26 cellular contexts compared by ENCODE assay signal in genomic region chr9:90822866-90823265, GRCh38. TPM values are rescaled to one million over a fixed set of nuclear protein-coding genes. Genes with fewer than 3 reads are reported as not detected.
DNase-seq lines count a peak whose midpoint lies in the region; ATAC-seq, FAIRE-seq and TF ChIP-seq lines count a peak whose summit lies in the region.
"Had no signal": no experiment of that assay in that cellular context is flagged by ENCODE, and none has a peak within 500 bp of the region (broad histone marks: within the 10 kb centered on the region; RNA-seq: fewer than 3 reads in every experiment).

No MANE protein-coding gene starts in this region.

- H3K9me3 Mint-ChIP-seq in CD14-positive monocyte = peaks cover 8 to 15% (median 10%) of the 10 kb centered on the region in 7 donors

- no peak overlapping the region for H3K4ac ChIP-seq in H1 (replicated peaks; ENCODE audit: insufficient read length, low read depth, low read length)

- no peak overlapping the region for H3K23ac ChIP-seq in H1 (ENCODE audit: insufficient read length)

- H4K8ac ChIP-seq in H1 (ENCODE audit: extremely low read depth, insufficient read depth, low read length) = no peak overlapping the region

- H3K27ac Mint-ChIP-seq in CD14-positive monocyte = peak overlapping the region in 4 of 7 donors; percentile 31 to 81 (median 66)
- H3K27ac Mint-ChIP-seq: HFFc6 had no signal

- no peak for TF ChIP-seq POLR2A in H1 (IDR thresholded peaks at IDR 0.05; ENCODE audit: control extremely low read depth in 1 of 2, low read depth in 2 of 2, low read length in 2 of 2)
- no peak for TF ChIP-seq POLR2A in H54 (IDR thresholded peaks at IDR 0.05; ENCODE audit: low read depth, low read length)

- H2BK15ac ChIP-seq in H1 (ENCODE audit: low read length) = no peak overlapping the region

- H2BK12ac ChIP-seq in H1 (ENCODE audit: low read depth, low read length) = no peak overlapping the region

- no peak for TF ChIP-seq EP300 in H1 (IDR thresholded peaks at IDR 0.05; ENCODE audit: borderline replicate concordance in 1 of 2, low read depth in 2 of 2, low read length in 2 of 2)

- no peak overlapping the region for H4K91ac ChIP-seq in H1 (replicated peaks; ENCODE audit: insufficient read length, low read length)

- no peaks in the 10 kb centered on the region for H3K79me2 ChIP-seq in H1 (ENCODE audit: control insufficient read depth in 1 of 2, insufficient read depth in 2 of 2, low read length in 2 of 2)

- 93% methylated on average over 2 of the region's 2 CpGs; no CpG with 5 or more reads in 1 of the 2 experiments for WGBS in H1 (ENCODE audit: extremely low coverage in 1 of 2, insufficient coverage in 1 of 2, insufficient read length in 1 of 2, insufficient replicate concordance in 2 of 2, low coverage in 1 of 2, low lambda C conversion rate in 2 of 2, missing lambda C conversion rate in 1 of 2), 2 experiments

- no peak overlapping the region for H3K9ac ChIP-seq in HUES48 (ENCODE audit: low read depth, low read length)
- no peak overlapping the region for H3K9ac ChIP-seq in H1 (replicated peaks in 1 of 4; ENCODE audit: extremely low read depth in 1 of 4, low read depth in 3 of 4, low read length in 3 of 4)

- H3K27me3 Mint-ChIP-seq in CD14-positive monocyte (ENCODE audit: low read depth in 3 of 3) = peaks cover 0 to 1% (median 0%) of the 10 kb centered on the region in 3 donors
- H3K27me3 Mint-ChIP-seq: IgD-negative memory B cell had no signal

- H3K4me1 ChIP-seq in HUES48 (ENCODE audit: control insufficient read depth, insufficient read depth, low read length) (0 out of 2 replicates have a peak, but pooled peaks cover 3% of the 10 kb centered on the region), H1 (replicated peaks in 1 of 4; ENCODE audit: control insufficient read depth in 3 of 4, insufficient read depth in 4 of 4, low read length in 3 of 4) (no peaks in the 10 kb centered on the region; a peak in 1 of 7 replicates), neutrophil (ENCODE audit: control insufficient read depth in 1 of 2, insufficient read depth in 1 of 2, low read depth in 1 of 2, low read length in 1 of 2) (peaks cover 27 to 46% of the 10 kb centered on the region in 2 experiments)

- H3K27me3 ChIP-seq in HUES48 (ENCODE audit: control insufficient read depth, insufficient read depth, low read length) (peaks cover 4% of the 10 kb centered on the region; the same call in 1 of the 2 replicates), H1 (replicated peaks in 1 of 4; ENCODE audit: control insufficient read depth in 3 of 4, extremely low read depth in 1 of 4, insufficient read depth in 3 of 4, low read length in 3 of 4) (no peaks in the 10 kb centered on the region), neutrophil (no peaks in the 10 kb centered on the region)

- H3K18ac ChIP-seq in H1 (ENCODE audit: extremely low read depth, low read length) = no peak overlapping the region

- peaks cover 64% of the 10 kb centered on the region for H3K4me1 Mint-ChIP-seq in CD14-positive monocyte

- H3K4me3 Mint-ChIP-seq in CD14-positive monocyte = no peak overlapping the region
- H3K4me3 Mint-ChIP-seq: HFFc6 had no signal

- FAIRE-seq in H1 (lab: Jason Lieb, UNC) = peak; percentile 42
- FAIRE-seq in H54 (lab: Jason Lieb, UNC) = no peak
- FAIRE-seq: D721Med, HTR-8/SVneo had no signal

- DNase-seq in CD14-positive monocyte (ENCODE audit: low spot score) = no peak
- DNase-seq in H1 (ENCODE audit: low read depth in 1 of 2, low spot score in 2 of 2) = no peak
- DNase-seq in Kasumi-1 (lab: John Stamatoyannopoulos, UW) = no peak
- DNase-seq in H54 (ENCODE audit: insufficient read length, low spot score) = no peak
- no peak for DNase-seq in T-helper 2 cell
- DNase-seq: AML-193, EL, H7, HFFc6, NCI-H1048, NCI-H1417 treated with DMSO at 0.1 percent for 48 hours, NCI-H187, NCI-H2107, NCI-H446 treated with DMSO at 0.1 percent for 48 hours, NCI-H526 treated with DMSO at 0.1 percent for 48 hours, PC-3, Right ventricle myocardium superior had no signal

- no peak overlapping the region for H2BK120ac ChIP-seq in H1 (replicated peaks; ENCODE audit: low read depth, low read length)

- no peaks in the 10 kb centered on the region for H3K79me1 ChIP-seq in H1 (ENCODE audit: low read depth, low read length)

- no peak overlapping the region for H3K14ac ChIP-seq in H1 (ENCODE audit: insufficient read length)

- CTCF ChIA-PET in H1 (lab: Charles Lee; ENCODE audit: partially characterized antibody) = interaction anchor here (0.6 kb wide), 1 partner anchor 710 kb away, joined by 3 read pairs; no protein-coding TSS in a partner anchor

- intact Hi-C loops in CD14-positive monocyte (cut with micrococcal nuclease) = loop anchor here in 1 of 2 donors (10.0 kb wide), 1 partner anchor 48 kb away; no protein-coding TSS in a partner anchor

- POLR2A ChIA-PET in H1 (lab: Charles Lee; ENCODE audit: partially characterized antibody) = no interaction called here

- H4K5ac ChIP-seq in H1 (ENCODE audit: insufficient read length, low read depth, low read length) = no peak overlapping the region

- TF ChIP-seq CTCF in CD14-positive monocyte (IDR thresholded peaks at IDR 0.05) (no peak), H1 (IDR thresholded peaks at IDR 0.05; ENCODE audit: control extremely low read depth in 1 of 3, insufficient read depth in 1 of 3, low read depth in 1 of 3, low read length in 3 of 3) (no peak), neutrophil (IDR thresholded peaks at IDR 0.05) (no peak)

- H2AK5ac ChIP-seq in H1 (ENCODE audit: low read depth, low read length) = no peak overlapping the region

- no peak overlapping the region for H2AFZ ChIP-seq in H1 (ENCODE audit: low read length)

- no peak overlapping the region for H3K4me2 ChIP-seq in H1 (ENCODE audit: insufficient read depth in 1 of 2, low read depth in 2 of 2, low read length in 2 of 2)

- no peak for ATAC-seq in GM21529 (IDR thresholded peaks at IDR 0.05; ENCODE audit: unreplicated experiment)
- ATAC-seq: PC-3 had no signal

- H3K36me3 Mint-ChIP-seq in CD14-positive monocyte = peaks cover 67 to 68% of the 10 kb centered on the region in 2 donors

- H3K4me3 ChIP-seq in HUES48 (ENCODE audit: low read depth, low read length) = no peak overlapping the region
- H3K4me3 ChIP-seq in H1 (ENCODE audit: extremely low read depth in 1 of 4, insufficient read depth in 2 of 4, low read depth in 3 of 4, low read length in 4 of 4) = no peak overlapping the region
- no peak overlapping the region for H3K4me3 ChIP-seq in neutrophil (ENCODE audit: low read depth in 1 of 2, low read length in 1 of 2)

- H2BK5ac ChIP-seq in H1 (ENCODE audit: low read depth, low read length) = no peak overlapping the region

- H3K56ac ChIP-seq in H1 (replicated peaks; ENCODE audit: insufficient read length, low read depth, low read length) = no peak overlapping the region

- no peaks in the 10 kb centered on the region for H3K36me3 ChIP-seq in HUES48 (ENCODE audit: control insufficient read depth, insufficient read depth, low read length)
- no peaks in the 10 kb centered on the region for H3K36me3 ChIP-seq in H1 (ENCODE audit: control insufficient read depth in 2 of 4, insufficient read depth in 4 of 4, low read length in 3 of 4)
- H3K36me3 ChIP-seq in neutrophil = peaks cover 11% of the 10 kb centered on the region

- no peak for TF ChIP-seq RAD21 in H1 (IDR thresholded peaks at IDR 0.05 in 1 of 2, conservative IDR thresholded peaks at IDR 0.05 in 1 of 2; ENCODE audit: low read depth in 2 of 2, low read length in 2 of 2)

- H4K20me1 ChIP-seq in H1 (replicated peaks in 1 of 2; ENCODE audit: control insufficient read depth in 1 of 2, insufficient read depth in 2 of 2, low read length in 2 of 2) = no peaks in the 10 kb centered on the region

- peaks cover 25% of the 10 kb centered on the region for H3K9me3 ChIP-seq in HUES48 (ENCODE audit: control insufficient read depth, insufficient read depth, low read length)
- peaks cover 7 to 21% of the 10 kb centered on the region in 2 experiments for H3K9me3 ChIP-seq in H1 (ENCODE audit: insufficient read depth in 2 of 2, low read depth in 1 of 2, low read length in 1 of 2)
- no peaks in the 10 kb centered on the region for H3K9me3 ChIP-seq in neutrophil

- H3K27ac ChIP-seq in HUES48 (ENCODE audit: low read depth, low read length) (peak overlapping the region; percentile 80), H1 (ENCODE audit: low read depth, low read length) (no peak overlapping the region), neutrophil (peak overlapping the region; percentile 43)

- H2BK20ac ChIP-seq in H1 (ENCODE audit: low read length) = no peak overlapping the region

- no peaks in the 10 kb centered on the region for H3K23me2 ChIP-seq in H1 (ENCODE audit: low read depth, low read length)

TF ChIP-seq in H1, 55 proteins besides CTCF, POLR2A, EP300 and RAD21:
- TF ChIP-seq TEAD4 (IDR thresholded peaks at IDR 0.05; ENCODE audit: low read depth, low read length) (peak; percentile 57; the same call in 1 of the 2 replicates), EGR1 (IDR thresholded peaks at IDR 0.05; ENCODE audit: borderline replicate concordance, low read depth, low read length) (no peak)

RNA-seq across cellular contexts. Expression of gene SYK, which starts 21.2 kb away (rescaled TPM):
- polyA plus RNA-seq in CD14-positive monocyte = 100 to 1,000 TPM; 177 to 186 TPM
- 4.4 and 5.6 TPM in 2 replicates for total RNA-seq in H1 (2021; fragmentation: NEBNext Ultra II Directional; extraction: Animal tissue kit (Norgen Biotek cat#: 25700))
- 1.5 and 1.9 TPM in 2 replicates for polyA plus RNA-seq in H1 (2011; rRNA removed)
- polyA plus RNA-seq in H1 (2011; cell fraction: cytosol; rRNA removed) = 1.2 TPM
- polyA plus RNA-seq in H1 (2011; cell fraction: nucleus; rRNA removed) = 4.9 TPM
- polyA plus RNA-seq in H1 (2012, experiment 1 of 2) = 2.8 to 4.4 TPM (median 3.4 TPM) in 4 replicates
- 1.1 TPM for polyA plus RNA-seq in H1 (2012, experiment 2 of 2)
- 2.9 TPM for polyA plus RNA-seq in H1 (2013, experiment 1 of 2)
- polyA plus RNA-seq in H1 (2013, experiment 2 of 2) = 3.4 TPM
- polyA minus RNA-seq in H1 (2011; rRNA and poly(A)+ RNA removed) = 1.7 and 2.4 TPM in 2 replicates
- polyA minus RNA-seq in H1 (2011; cell fraction: cytosol; rRNA and poly(A)+ RNA removed) = 2.3 TPM
- 3.9 TPM for polyA minus RNA-seq in H1 (2011; cell fraction: nucleus; rRNA and poly(A)+ RNA removed)
- total RNA-seq: A172, HFFc6, RPMI7951 had no signal
- polyA plus RNA-seq: AG04450 had no signal

Comparison
In these comparisons a context has a peak if more than half of its experiments do, and no peak if none do; other contexts are left out.
1. RNA of gene SYK, which starts 21.2 kb away (polyA plus RNA-seq): 177 to 186 TPM in CD14-positive monocyte; 1.1 to 4.9 TPM in H1; every median in the first group is over 10 times any median in the second.